In genomic region chr19:10855879-10856522, GRCh38 we compare ENCODE assay signal across 8 cellular contexts. TPM values are rescaled to one million over a fixed set of nuclear protein-coding genes. Genes with fewer than 3 reads are reported as not detected.
DNase-seq lines count a peak whose midpoint lies in the region; ATAC-seq and TF ChIP-seq lines count a peak whose summit lies in the region.

No MANE protein-coding gene starts in this region.

- no peak overlapping the region for H3K18ac ChIP-seq in mesenchymal stem cell (ENCODE audit: low read depth in 1 of 2, low read length in 2 of 2)

- no peaks in the 10 kb centered on the region for H3K36me3 Mint-ChIP-seq in Calu3 (ENCODE audit: insufficient read depth, unreplicated experiment)
- no peaks in the 10 kb centered on the region for H3K36me3 Mint-ChIP-seq in HFFc6 (ENCODE audit: low read depth)
- H3K36me3 Mint-ChIP-seq in mesothelial cell of epicardium: no peaks in the 10 kb centered on the region

- H3K27ac ChIP-seq in prostate gland (no peak overlapping the region), mesenchymal stem cell (ENCODE audit: low read length, poor library complexity, severe bottlenecking) (no peak overlapping the region)

- H3K27ac Mint-ChIP-seq in Calu3 (ENCODE audit: unreplicated experiment): no peak overlapping the region
- no peak overlapping the region for H3K27ac Mint-ChIP-seq in HFFc6
- H3K27ac Mint-ChIP-seq in mesothelial cell of epicardium: no peak overlapping the region

- no peak overlapping the region for H4K91ac ChIP-seq in mesenchymal stem cell (ENCODE audit: low read length)

- H2AFZ ChIP-seq in mesenchymal stem cell (ENCODE audit: low read depth, low read length): no peak overlapping the region

- H3K4me1 ChIP-seq in adipocyte (ENCODE audit: control insufficient read depth, insufficient read depth, low read length) (no peaks in the 10 kb centered on the region), prostate gland (replicated peaks) (no peaks in the 10 kb centered on the region), mesenchymal stem cell (ENCODE audit: control insufficient read depth, insufficient read depth, low read depth, low read length) (no peaks in the 10 kb centered on the region)

- 65% methylated on average over 5 of the region's 5 CpGs for WGBS in prostate gland
- WGBS in mesenchymal stem cell: 69% methylated on average over 5 of the region's 5 CpGs

- CTCF ChIA-PET in Calu3 (lab: Charles Lee): interaction anchor here (0.7 kb wide), 1 partner anchor 98 kb away, joined by 4 read pairs; no protein-coding TSS in a partner anchor

- ATAC-seq in GM18909 (IDR thresholded peaks at IDR 0.05; ENCODE audit: poor library complexity, unreplicated experiment) (no peak), HG03460 (IDR thresholded peaks at IDR 0.05; ENCODE audit: unreplicated experiment) (no peak)

- no TSS peak for BruUV-seq in Calu3 (replicated peaks; lab: Mats Ljungman, UMichigan)

- H3K4me3 Mint-ChIP-seq in Calu3 (ENCODE audit: low read depth, unreplicated experiment) (no peak overlapping the region), HFFc6 (no peak overlapping the region), mesothelial cell of epicardium (no peak overlapping the region)

- no peaks in the 10 kb centered on the region for H3K9me3 Mint-ChIP-seq in Calu3 (ENCODE audit: low read depth, unreplicated experiment)
- no peaks in the 10 kb centered on the region for H3K9me3 Mint-ChIP-seq in HFFc6
- H3K9me3 Mint-ChIP-seq in mesothelial cell of epicardium: no peaks in the 10 kb centered on the region

- intact Hi-C loops in Calu3 (cut with micrococcal nuclease; ENCODE audit: unreplicated experiment) (no loop called here), prostate gland (cut with DNase I) (no loop called here)

- no peak overlapping the region for H3K4me2 ChIP-seq in mesenchymal stem cell (ENCODE audit: low read length, poor library complexity, severe bottlenecking)

- H3K14ac ChIP-seq in mesenchymal stem cell (ENCODE audit: low read length in 2 of 2): no peak overlapping the region

- H3K9ac ChIP-seq in adipocyte (ENCODE audit: low read length): no peak overlapping the region
- no peak overlapping the region for H3K9ac ChIP-seq in mesenchymal stem cell (ENCODE audit: low read length)

- H2BK12ac ChIP-seq in mesenchymal stem cell (ENCODE audit: low read length in 2 of 2): no peak overlapping the region

- H2BK5ac ChIP-seq in mesenchymal stem cell (ENCODE audit: low read depth, low read length, poor library complexity, severe bottlenecking): no peak overlapping the region

- H3K9me3 ChIP-seq in adipocyte (ENCODE audit: control insufficient read depth, low read length): no peaks in the 10 kb centered on the region
- no peaks in the 10 kb centered on the region for H3K9me3 ChIP-seq in prostate gland
- no peaks in the 10 kb centered on the region for H3K9me3 ChIP-seq in mesenchymal stem cell (ENCODE audit: control insufficient read depth, low read length)

- TF ChIP-seq CTCF in Calu3 (IDR thresholded peaks at IDR 0.05; ENCODE audit: unreplicated experiment) (no peak), HFFc6 (IDR thresholded peaks at IDR 0.05) (peak; percentile 75), mesothelial cell of epicardium (IDR thresholded peaks at IDR 0.05; ENCODE audit: unreplicated experiment) (peak; percentile 72), prostate gland (IDR thresholded peaks at IDR 0.05) (peak in 2 of 4 experiments; percentile 19 to 39)

- H3K4me3 ChIP-seq in adipocyte (ENCODE audit: low read length) (no peak overlapping the region), prostate gland (no peak overlapping the region), mesenchymal stem cell (ENCODE audit: insufficient read depth in 1 of 2, low read depth in 1 of 2, low read length in 2 of 2) (no peak overlapping the region)

- H3K27me3 Mint-ChIP-seq in Calu3 (ENCODE audit: unreplicated experiment) (no peaks in the 10 kb centered on the region), HFFc6 (ENCODE audit: insufficient read depth) (no peaks in the 10 kb centered on the region; the same call in 1 of the 2 replicates), mesothelial cell of epicardium (ENCODE audit: low read depth) (no peaks in the 10 kb centered on the region)

- H3K4ac ChIP-seq in mesenchymal stem cell (ENCODE audit: low read depth in 1 of 2, low read length in 2 of 2): no peak overlapping the region

- DNase-seq in Calu3: peak; percentile 30
- DNase-seq in HFFc6: no peak
- peak; percentile 32 for DNase-seq in adipocyte (ENCODE audit: low read depth)
- no peak for DNase-seq in mesothelial cell of epicardium (ENCODE audit: low spot score in 2 of 2, unreplicated experiment in 2 of 2)
- no peak for DNase-seq in prostate gland (ENCODE audit: low spot score)
- no peak for DNase-seq in mesenchymal stem cell

- H4K8ac ChIP-seq in mesenchymal stem cell (ENCODE audit: low read length): no peak overlapping the region

- H3K4me1 Mint-ChIP-seq in Calu3 (ENCODE audit: low read depth, unreplicated experiment): no peaks in the 10 kb centered on the region
- H3K4me1 Mint-ChIP-seq in HFFc6 (ENCODE audit: low read depth): peaks cover 9% of the 10 kb centered on the region; the same call in 1 of the 2 replicates
- H3K4me1 Mint-ChIP-seq in mesothelial cell of epicardium: no peaks in the 10 kb centered on the region

- H2BK120ac ChIP-seq in mesenchymal stem cell (ENCODE audit: low read depth, low read length): no peak overlapping the region

- no peak overlapping the region for H2AK5ac ChIP-seq in mesenchymal stem cell (ENCODE audit: low read length, severe bottlenecking)

- H3K23ac ChIP-seq in mesenchymal stem cell (ENCODE audit: low read length in 2 of 2): no peak overlapping the region

- H3K27me3 ChIP-seq in adipocyte (replicated peaks; ENCODE audit: control insufficient read depth, insufficient read depth, low read length) (no peaks in the 10 kb centered on the region), prostate gland (replicated peaks; ENCODE audit: insufficient read depth) (no peaks in the 10 kb centered on the region), mesenchymal stem cell (ENCODE audit: control insufficient read depth in 1 of 2, insufficient read depth in 1 of 2, low read length in 2 of 2) (no peaks in the 10 kb centered on the region)

- no peak overlapping the region for H2BK15ac ChIP-seq in mesenchymal stem cell (ENCODE audit: low read depth, poor library complexity, severe bottlenecking)

- no peak for TF ChIP-seq POLR2A in prostate gland (IDR thresholded peaks at IDR 0.05)

- H3K36me3 ChIP-seq in adipocyte (ENCODE audit: control insufficient read depth, insufficient read depth, low read length, severe bottlenecking): no peaks in the 10 kb centered on the region
- H3K36me3 ChIP-seq in prostate gland: no peaks in the 10 kb centered on the region
- H3K36me3 ChIP-seq in mesenchymal stem cell (ENCODE audit: control insufficient read depth in 1 of 2, insufficient read depth in 2 of 2, low read depth in 1 of 2, low read length in 2 of 2): no peaks in the 10 kb centered on the region

- H3K79me1 ChIP-seq in mesenchymal stem cell (replicated peaks; ENCODE audit: low read length, poor library complexity, severe bottlenecking): no peaks in the 10 kb centered on the region

RNA-seq across cellular contexts. Expression of gene C19orf38, which starts 7.8 kb away (rescaled TPM):
- total RNA-seq in Calu3 (2022): 0.51 TPM in 1 of 2 replicates, not detected in the other
- total RNA-seq in HFFc6 (2021; fragmentation: NEBNext Ultra II Directional; extraction: Animal tissue kit (Norgen Biotek cat#: 25700)): under 1 TPM in 2 of 6 experiments, not detected in 4; 0.40 to 0.71 TPM
- 2.0 to 2.5 TPM (median 2.3 TPM) in 3 replicates for total RNA-seq in mesothelial cell of epicardium
- total RNA-seq in prostate gland: 1 to 10 TPM in 1 of 2 donors, under 1 TPM in 1; 0.91 to 6.4 TPM
- not detected for polyA plus RNA-seq in mesenchymal stem cell (2013, experiment 1 of 2)
- polyA plus RNA-seq in mesenchymal stem cell (2013, experiment 2 of 2): not detected

RNA-seq across cellular contexts. Expression of gene CARM1, which starts 15.4 kb away (rescaled TPM):
- 29.1 and 32.8 TPM in 2 replicates for total RNA-seq in Calu3 (2022)
- total RNA-seq in HFFc6 (2021; fragmentation: NEBNext Ultra II Directional; extraction: Animal tissue kit (Norgen Biotek cat#: 25700)): 10 to 100 TPM; 67.2 to 82.1 (median 76.8) TPM
- 71.4 to 78.0 TPM (median 76.4 TPM) in 3 replicates for total RNA-seq in mesothelial cell of epicardium
- total RNA-seq in prostate gland: 10 to 100 TPM; 14.5 to 54.4 TPM
- polyA plus RNA-seq in mesenchymal stem cell (2013, experiment 1 of 2): 83.5 TPM
- 82.1 TPM for polyA plus RNA-seq in mesenchymal stem cell (2013, experiment 2 of 2)

RNA-seq across cellular contexts. Expression of gene TMED1, which starts 20.0 kb away (rescaled TPM):
- total RNA-seq in Calu3 (2022): 20.7 and 22.6 TPM in 2 replicates
- total RNA-seq in HFFc6 (2021; fragmentation: NEBNext Ultra II Directional; extraction: Animal tissue kit (Norgen Biotek cat#: 25700)): 10 to 100 TPM; 42.8 to 65.0 (median 48.1) TPM
- total RNA-seq in mesothelial cell of epicardium: 30.0 to 35.0 TPM (median 30.9 TPM) in 3 replicates
- 10 to 100 TPM; 41.9 to 47.8 TPM for total RNA-seq in prostate gland
- polyA plus RNA-seq in mesenchymal stem cell (2013, experiment 1 of 2): 28.5 TPM
- polyA plus RNA-seq in mesenchymal stem cell (2013, experiment 2 of 2): 29.7 TPM

Comparison
In these comparisons a context has a peak if more than half of its experiments do, and no peak if none do; other contexts are left out.
1. DNase-seq: peak in Calu3 (single experiment) and adipocyte (single experiment); none in HFFc6 (single experiment), mesothelial cell of epicardium (0 of 2), prostate gland (single experiment) and mesenchymal stem cell (single experiment).